Comparison of ENCODE assay signal across 1 cellular context in the genomic region with DNA sequence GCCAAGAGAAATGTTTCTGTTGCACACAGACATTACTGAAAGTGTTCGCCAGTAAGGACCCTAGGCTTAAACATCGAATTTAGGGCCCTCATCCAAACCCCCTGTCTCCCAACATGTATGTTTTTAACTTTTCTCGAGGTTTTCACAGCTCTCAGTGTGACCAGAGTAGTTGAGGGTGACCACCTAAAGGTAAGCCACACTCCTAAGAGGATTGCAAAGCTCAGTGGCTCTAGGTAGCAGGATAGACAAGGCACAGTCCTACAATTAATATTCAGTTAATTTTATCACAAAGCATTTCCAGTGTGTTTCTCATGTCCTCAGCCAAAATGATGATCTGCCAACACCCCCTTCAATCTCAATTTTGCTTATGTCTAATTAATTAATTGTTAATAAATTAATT.
TF ChIP-seq lines count a peak whose summit lies in the region.

No MANE protein-coding gene starts in this region.

TF ChIP-seq in HepG2, 621 proteins besides CTCF, POLR2A, EP300 and RAD21:
- TF ChIP-seq ZBTB8A (CRISPR knock-in tag; IDR thresholded peaks at IDR 0.05; ENCODE audit: borderline replicate concordance, low read depth): no peak
- no peak for TF ChIP-seq CCDC6 (CRISPR knock-in tag; IDR thresholded peaks at IDR 0.05)
- TF ChIP-seq, protein P1, sequence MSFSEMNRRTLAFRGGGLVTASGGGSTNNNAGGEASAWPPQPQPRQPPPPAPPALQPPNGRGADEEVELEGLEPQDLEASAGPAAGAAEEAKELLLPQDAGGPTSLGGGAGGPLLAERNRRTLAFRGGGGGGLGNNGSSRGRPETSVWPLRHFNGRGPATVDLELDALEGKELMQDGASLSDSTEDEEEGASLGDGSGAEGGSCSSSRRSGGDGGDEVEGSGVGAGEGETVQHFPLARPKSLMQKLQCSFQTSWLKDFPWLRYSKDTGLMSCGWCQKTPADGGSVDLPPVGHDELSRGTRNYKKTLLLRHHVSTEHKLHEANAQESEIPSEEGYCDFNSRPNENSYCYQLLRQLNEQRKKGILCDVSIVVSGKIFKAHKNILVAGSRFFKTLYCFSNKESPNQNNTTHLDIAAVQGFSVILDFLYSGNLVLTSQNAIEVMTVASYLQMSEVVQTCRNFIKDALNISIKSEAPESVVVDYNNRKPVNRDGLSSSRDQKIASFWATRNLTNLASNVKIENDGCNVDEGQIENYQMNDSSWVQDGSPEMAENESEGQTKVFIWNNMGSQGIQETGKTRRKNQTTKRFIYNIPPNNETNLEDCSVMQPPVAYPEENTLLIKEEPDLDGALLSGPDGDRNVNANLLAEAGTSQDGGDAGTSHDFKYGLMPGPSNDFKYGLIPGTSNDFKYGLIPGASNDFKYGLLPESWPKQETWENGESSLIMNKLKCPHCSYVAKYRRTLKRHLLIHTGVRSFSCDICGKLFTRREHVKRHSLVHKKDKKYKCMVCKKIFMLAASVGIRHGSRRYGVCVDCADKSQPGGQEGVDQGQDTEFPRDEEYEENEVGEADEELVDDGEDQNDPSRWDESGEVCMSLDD (CRISPR knock-in tag; IDR thresholded peaks at IDR 0.05; ENCODE audit: borderline replicate concordance): no peak
- no peak for TF ChIP-seq GABPB1 (CRISPR knock-in tag; IDR thresholded peaks at IDR 0.05)
- TF ChIP-seq, protein P2, sequence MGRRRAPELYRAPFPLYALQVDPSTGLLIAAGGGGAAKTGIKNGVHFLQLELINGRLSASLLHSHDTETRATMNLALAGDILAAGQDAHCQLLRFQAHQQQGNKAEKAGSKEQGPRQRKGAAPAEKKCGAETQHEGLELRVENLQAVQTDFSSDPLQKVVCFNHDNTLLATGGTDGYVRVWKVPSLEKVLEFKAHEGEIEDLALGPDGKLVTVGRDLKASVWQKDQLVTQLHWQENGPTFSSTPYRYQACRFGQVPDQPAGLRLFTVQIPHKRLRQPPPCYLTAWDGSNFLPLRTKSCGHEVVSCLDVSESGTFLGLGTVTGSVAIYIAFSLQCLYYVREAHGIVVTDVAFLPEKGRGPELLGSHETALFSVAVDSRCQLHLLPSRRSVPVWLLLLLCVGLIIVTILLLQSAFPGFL (CRISPR knock-in tag; IDR thresholded peaks at IDR 0.05): no peak
- TF ChIP-seq, protein P3, sequence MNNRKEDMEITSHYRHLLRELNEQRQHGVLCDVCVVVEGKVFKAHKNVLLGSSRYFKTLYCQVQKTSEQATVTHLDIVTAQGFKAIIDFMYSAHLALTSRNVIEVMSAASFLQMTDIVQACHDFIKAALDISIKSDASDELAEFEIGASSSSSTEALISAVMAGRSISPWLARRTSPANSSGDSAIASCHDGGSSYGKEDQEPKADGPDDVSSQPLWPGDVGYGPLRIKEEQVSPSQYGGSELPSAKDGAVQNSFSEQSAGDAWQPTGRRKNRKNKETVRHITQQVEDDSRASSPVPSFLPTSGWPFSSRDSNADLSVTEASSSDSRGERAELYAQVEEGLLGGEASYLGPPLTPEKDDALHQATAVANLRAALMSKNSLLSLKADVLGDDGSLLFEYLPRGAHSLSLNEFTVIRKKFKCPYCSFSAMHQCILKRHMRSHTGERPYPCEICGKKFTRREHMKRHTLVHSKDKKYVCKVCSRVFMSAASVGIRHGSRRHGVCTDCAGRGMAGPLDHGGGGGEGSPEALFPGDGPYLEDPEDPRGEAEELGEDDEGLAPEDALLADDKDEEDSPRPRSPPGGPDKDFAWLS (CRISPR knock-in tag; IDR thresholded peaks at IDR 0.05; ENCODE audit: borderline replicate concordance): no peak
- TF ChIP-seq ZNF605 (CRISPR knock-in tag; IDR thresholded peaks at IDR 0.05): 0 out of 2 replicates have a peak, but pooled peaks have one; percentile 1
- no peak for TF ChIP-seq SAFB2 (CRISPR knock-in tag; IDR thresholded peaks at IDR 0.05; ENCODE audit: borderline replicate concordance, low read depth)
TF ChIP-seq in HepG2: peak in this region for 1.
